29 cellular contexts compared by ENCODE assay signal in the genomic region with DNA sequence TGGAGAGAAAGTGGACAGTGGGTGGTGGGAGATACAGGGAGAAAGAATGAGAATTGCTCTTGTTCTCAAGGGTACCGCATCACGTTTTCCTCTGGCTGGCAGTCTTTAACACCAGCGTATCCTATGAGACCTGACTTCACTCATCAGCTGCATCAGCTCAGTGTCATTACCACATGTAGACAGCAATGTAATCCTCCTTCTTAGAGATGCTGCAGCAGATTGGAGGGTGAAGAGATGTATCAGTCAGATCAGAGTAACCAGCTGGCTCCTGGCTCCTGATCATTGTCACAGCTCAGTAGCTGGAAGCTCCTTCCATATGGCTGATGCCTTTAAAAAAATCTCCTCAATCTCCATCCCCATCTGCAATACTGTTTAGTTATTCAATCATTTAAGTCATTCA. TPM values are rescaled to one million over a fixed set of nuclear protein-coding genes. Genes with fewer than 3 reads are reported as not detected.
A peak's percentile ranks its signal among the peaks of the same experiment; 100 is the strongest.
DNase-seq lines count a peak whose midpoint lies in the region; ATAC-seq and TF ChIP-seq lines count a peak whose summit lies in the region.
"Had no signal": no experiment of that assay in that cellular context is flagged by ENCODE, and none has a peak within 500 bp of the region (broad histone marks: within the 10 kb centered on the region; RNA-seq: fewer than 3 reads in every experiment).

No MANE protein-coding gene starts in this region.

- no peak overlapping the region for H3K27ac ChIP-seq in CD4-positive, CD25-positive, alpha-beta regulatory T cell (ENCODE audit: insufficient read depth, low read length, poor library complexity, severe bottlenecking)
- peak overlapping the region; percentile 59 for H3K27ac ChIP-seq in DND-41 (ENCODE audit: low read length)
- H3K27ac ChIP-seq: pancreas, right atrium auricular region, stomach, transverse colon had no signal

- DNase-seq in CD4-positive, CD25-positive, alpha-beta regulatory T cell: peak in 1 of 3 donors; percentile 23
- peak; percentile 50 for DNase-seq in DND-41
- DNase-seq in SK-N-DZ (ENCODE audit: low spot score): peak; percentile 39
- no peak for DNase-seq in naive thymus-derived CD8-positive, alpha-beta T cell
- no peak for DNase-seq in HuH-7.5 (ENCODE audit: low spot score)
- DNase-seq in islet precursor cell: no peak
- DNase-seq in activated T-cell treated with anti-CD3 and anti-CD28 coated beads, Interleukin-2, amount 50 U/mL, for 24 hours: no peak
- DNase-seq: activated CD4-positive, alpha-beta T cell treated with anti-CD3 and anti-CD28 coated beads for 1 hour; C1 segment of cervical spinal cord; cortex of kidney; foreskin melanocyte; NCI-H1092; NCI-H187 treated with DMSO at 0.1 percent for 48 hours; NCI-H69; pancreas; stimulated activated CD4-positive, alpha-beta T cell treated with anti-CD3 and anti-CD28 coated beads, Interleukin-2, amount 100 ng/mL, for 24 hours; stomach; T-helper 1 cell; transverse colon had no signal

- peak overlapping the region; percentile 72 for H3K4me3 ChIP-seq in CD4-positive, CD25-positive, alpha-beta regulatory T cell (ENCODE audit: low read depth, low read length)
- peak overlapping the region in 1 of 2 experiments; percentile 36; a peak in 2 of 4 replicates for H3K4me3 ChIP-seq in DND-41 (ENCODE audit: low read depth in 1 of 2, low read length in 2 of 2)
- H3K4me3 ChIP-seq: pancreas, right atrium auricular region, smooth muscle cell, stomach, transverse colon had no signal

- H3K36me3 Mint-ChIP-seq in CD4-positive, CD25-positive, alpha-beta regulatory T cell: peaks cover 7% of the 10 kb centered on the region
- H3K36me3 Mint-ChIP-seq in naive thymus-derived CD8-positive, alpha-beta T cell: no peaks in the 10 kb centered on the region
- H3K36me3 Mint-ChIP-seq in activated T-cell treated with anti-CD3 and anti-CD28 coated beads, Interleukin-2, amount 50 U/mL, for 24 hours (ENCODE audit: low read depth): no peaks in the 10 kb centered on the region
- H3K36me3 Mint-ChIP-seq: activated naive CD8-positive, alpha-beta T cell had no signal

- peaks cover 36% of the 10 kb centered on the region for H3K4me1 ChIP-seq in CD4-positive, CD25-positive, alpha-beta regulatory T cell (ENCODE audit: control insufficient read depth, insufficient read depth, low read length, poor library complexity, severe bottlenecking)
- peaks cover 60% of the 10 kb centered on the region for H3K4me1 ChIP-seq in DND-41 (ENCODE audit: insufficient read depth, low read length)
- H3K4me1 ChIP-seq: pancreas, right atrium auricular region, transverse colon had no signal

- POLR2A ChIA-PET in naive thymus-derived CD8-positive, alpha-beta T cell (lab: Charles Lee): interaction anchor here (16.2 kb wide), 1 partner anchor 23 kb away, joined by 3070 read pairs; no protein-coding TSS in a partner anchor

- H3K9me3 ChIP-seq in CD4-positive, CD25-positive, alpha-beta regulatory T cell (ENCODE audit: control insufficient read depth in 2 of 2, low read length in 2 of 2): no peaks in the 10 kb centered on the region
- H3K9me3 ChIP-seq in DND-41 (ENCODE audit: insufficient read depth, low read length, severe bottlenecking): no peaks in the 10 kb centered on the region
- H3K9me3 ChIP-seq: pancreas, right atrium auricular region, stomach, transverse colon had no signal

- no peak for ATAC-seq in CD4-positive, CD25-positive, alpha-beta regulatory T cell (ENCODE audit: low read depth in 2 of 2)
- ATAC-seq in DND-41 (ENCODE audit: insufficient read depth, low read depth): peak; percentile 17; the same call in 2 of the 3 replicates
- no peak for ATAC-seq in naive thymus-derived CD8-positive, alpha-beta T cell
- ATAC-seq: esophagus mucosa, pancreas had no signal

- peak overlapping the region; percentile 81 for H3K4me2 ChIP-seq in DND-41 (ENCODE audit: insufficient read depth, low read length)
- H3K4me2 ChIP-seq: smooth muscle cell had no signal

- H3K4me1 Mint-ChIP-seq in CD4-positive, CD25-positive, alpha-beta regulatory T cell: peaks cover 17 to 56% (median 41%) of the 10 kb centered on the region in 4 donors
- H3K4me1 Mint-ChIP-seq in naive thymus-derived CD8-positive, alpha-beta T cell: peaks cover 27 to 60% (median 48%) of the 10 kb centered on the region in 4 donors
- peaks cover 61% of the 10 kb centered on the region for H3K4me1 Mint-ChIP-seq in activated T-cell treated with anti-CD3 and anti-CD28 coated beads, Interleukin-2, amount 50 U/mL, for 24 hours (ENCODE audit: low read depth)

- no peaks in the 10 kb centered on the region for H3K27me3 ChIP-seq in CD4-positive, CD25-positive, alpha-beta regulatory T cell (ENCODE audit: control insufficient read depth, insufficient read depth, low read length)
- H3K27me3 ChIP-seq in DND-41 (ENCODE audit: insufficient read depth, low read length, poor library complexity): no peaks in the 10 kb centered on the region
- H3K27me3 ChIP-seq: pancreas, right atrium auricular region had no signal

- peak overlapping the region; percentile 89 for H3K9ac ChIP-seq in DND-41 (ENCODE audit: low read depth, low read length)

- H3K27me3 Mint-ChIP-seq in CD4-positive, CD25-positive, alpha-beta regulatory T cell: peaks cover 21% of the 10 kb centered on the region
- peaks cover 0 to 1% (median 0%) of the 10 kb centered on the region in 5 donors for H3K27me3 Mint-ChIP-seq in naive thymus-derived CD8-positive, alpha-beta T cell
- no peaks in the 10 kb centered on the region for H3K27me3 Mint-ChIP-seq in activated T-cell treated with anti-CD3 and anti-CD28 coated beads, Interleukin-2, amount 50 U/mL, for 24 hours
- H3K27me3 Mint-ChIP-seq: activated naive CD8-positive, alpha-beta T cell had no signal

- H4K20me1 ChIP-seq in DND-41 (ENCODE audit: insufficient read depth, low read length): no peaks in the 10 kb centered on the region

- H2AFZ ChIP-seq in DND-41 (ENCODE audit: low read depth, low read length): no peak overlapping the region

- peak overlapping the region in 2 of 3 donors; percentile 85 to 100 for H3K27ac Mint-ChIP-seq in CD4-positive, CD25-positive, alpha-beta regulatory T cell
- H3K27ac Mint-ChIP-seq in naive thymus-derived CD8-positive, alpha-beta T cell: peak overlapping the region in 7 of 10 donors; percentile 27 to 73 (median 65)
- H3K27ac Mint-ChIP-seq in activated T-cell treated with anti-CD3 and anti-CD28 coated beads, Interleukin-2, amount 50 U/mL, for 24 hours: no peak overlapping the region

- H3K4me3 Mint-ChIP-seq in CD4-positive, CD25-positive, alpha-beta regulatory T cell: peak overlapping the region; percentile 64 to 81 (median 76)
- H3K4me3 Mint-ChIP-seq in naive thymus-derived CD8-positive, alpha-beta T cell: peak overlapping the region in 5 of 10 donors; percentile 12 to 63 (median 31)
- H3K4me3 Mint-ChIP-seq in activated T-cell treated with anti-CD3 and anti-CD28 coated beads, Interleukin-2, amount 50 U/mL, for 24 hours: no peak overlapping the region
- H3K4me3 Mint-ChIP-seq: activated naive CD8-positive, alpha-beta T cell; neural crest cell had no signal

- H3K79me2 ChIP-seq in DND-41 (ENCODE audit: insufficient read depth, low read length): peaks cover 48% of the 10 kb centered on the region

- no peaks in the 10 kb centered on the region for H3K36me3 ChIP-seq in CD4-positive, CD25-positive, alpha-beta regulatory T cell (ENCODE audit: control insufficient read depth, insufficient read depth, low read length)
- H3K36me3 ChIP-seq in DND-41 (ENCODE audit: insufficient read depth, low read length): peaks cover 10% of the 10 kb centered on the region
- H3K36me3 ChIP-seq: pancreas, right atrium auricular region, stomach, transverse colon had no signal

- TF ChIP-seq CTCF in DND-41 (IDR thresholded peaks at IDR 0.05; ENCODE audit: borderline replicate concordance, extremely low read depth, low read length, poor library complexity, severe bottlenecking): no peak

- H3K9me3 Mint-ChIP-seq in CD4-positive, CD25-positive, alpha-beta regulatory T cell: peaks cover 0 to 3% (median 0%) of the 10 kb centered on the region in 7 donors
- no peaks in the 10 kb centered on the region for H3K9me3 Mint-ChIP-seq in naive thymus-derived CD8-positive, alpha-beta T cell
- no peaks in the 10 kb centered on the region for H3K9me3 Mint-ChIP-seq in activated T-cell treated with anti-CD3 and anti-CD28 coated beads, Interleukin-2, amount 50 U/mL, for 24 hours
- H3K9me3 Mint-ChIP-seq: neural crest cell had no signal

RNA-seq across cellular contexts. Expression of a gene that starts 39.8 kb away (rescaled TPM):
- total RNA-seq in CD4-positive, CD25-positive, alpha-beta regulatory T cell: 58.0 TPM
- 10 to 100 TPM; 22.4 to 30.4 (median 28.6) TPM for polyA plus RNA-seq in CD4-positive, CD25-positive, alpha-beta regulatory T cell
- 0.05 and 0.17 TPM in 2 replicates for polyA plus RNA-seq in SK-N-DZ (2014; cell fraction: cytosol; rRNA removed)
- 0.09 and 0.41 TPM in 2 replicates for polyA plus RNA-seq in SK-N-DZ (2014; cell fraction: nucleus; rRNA removed)
- total RNA-seq in naive thymus-derived CD8-positive, alpha-beta T cell: 10 to 100 TPM; 48.6 to 57.4 TPM
- 10 to 100 TPM; 10.2 to 23.3 (median 10.2) TPM for polyA plus RNA-seq in naive thymus-derived CD8-positive, alpha-beta T cell

RNA-seq across cellular contexts. Expression of a gene that starts 44.3 kb away (rescaled TPM):
- total RNA-seq in CD4-positive, CD25-positive, alpha-beta regulatory T cell: 0.52 TPM
- polyA plus RNA-seq in CD4-positive, CD25-positive, alpha-beta regulatory T cell: 1 to 10 TPM; 1.5 to 3.2 (median 2.7) TPM
- not detected in 2 replicates for polyA plus RNA-seq in SK-N-DZ (2014; cell fraction: cytosol; rRNA removed)
- polyA plus RNA-seq in SK-N-DZ (2014; cell fraction: nucleus; rRNA removed): not detected in 2 replicates
- not detected for total RNA-seq in naive thymus-derived CD8-positive, alpha-beta T cell
- polyA plus RNA-seq in naive thymus-derived CD8-positive, alpha-beta T cell: not detected
- total RNA-seq: astrocyte, cardiac septum, esophagus mucosa, lung microvascular endothelial cell, neural crest cell, smooth muscle cell, transverse colon had no signal
- polyA plus RNA-seq: AG04450, IgD-negative memory B cell, smooth muscle cell had no signal

Comparison
In these comparisons a context has a peak if more than half of its experiments do, and no peak if none do; other contexts are left out.
1. DNase-seq: peak in DND-41 (single experiment) and SK-N-DZ (single experiment); none in naive thymus-derived CD8-positive, alpha-beta T cell (0 of 10), HuH-7.5 (single experiment), islet precursor cell (single experiment) and activated T-cell treated with anti-CD3 and anti-CD28 coated beads, Interleukin-2, amount 50 U/mL, for 24 hours (single experiment).